Comparison of ENCODE assay signal across 8 cellular contexts in genomic region chr11:17978553-17979287, GRCh38. TPM values are rescaled to one million over a fixed set of nuclear protein-coding genes. Genes with fewer than 3 reads are reported as not detected.
DNase-seq lines count a peak whose midpoint lies in the region; ATAC-seq and TF ChIP-seq lines count a peak whose summit lies in the region.

No MANE protein-coding gene starts in this region.

- intact Hi-C loops in MCF 10A (cut with micrococcal nuclease): loop anchor here (1.0 to 5.0 kb wide), 6 partner anchors 131 to 379 kb away; no protein-coding TSS in a partner anchor
- intact Hi-C loops in thyroid gland (cut with DNase I): no loop called here

- H3K9ac ChIP-seq in NT2/D1 (ENCODE audit: insufficient read length, low read depth): no peak overlapping the region

- no TSS peak for BruUV-seq in MCF 10A (replicated peaks; lab: Mats Ljungman, UMichigan)

- TF ChIP-seq POLR2A in thyroid gland (IDR thresholded peaks at IDR 0.05): no peak

- no peaks in the 10 kb centered on the region for H3K4me1 Mint-ChIP-seq in MCF 10A (ENCODE audit: insufficient read depth, unreplicated experiment)

- CTCF ChIA-PET in MCF 10A (lab: Yijun Ruan, JAX): interaction anchor here (0.5 to 18.6 kb wide), 80 partner anchors 8 to 594 kb away, joined by 3 to 507 read pairs (median 4); partner anchors contain the start of gene KCNC1

- no peak overlapping the region for H3K27ac ChIP-seq in thyroid gland

- H3K27me3 Mint-ChIP-seq in MCF 10A (ENCODE audit: insufficient read depth, unreplicated experiment): no peaks in the 10 kb centered on the region

- H3K36me3 Mint-ChIP-seq in MCF 10A (ENCODE audit: insufficient read depth, unreplicated experiment): no peaks in the 10 kb centered on the region

- no peaks in the 10 kb centered on the region for H3K9me3 ChIP-seq in NT2/D1 (ENCODE audit: insufficient read depth, low read length)
- no peaks in the 10 kb centered on the region for H3K9me3 ChIP-seq in thyroid gland

- H3K36me3 ChIP-seq in NT2/D1 (ENCODE audit: insufficient read depth, insufficient read length, low read length) (no peaks in the 10 kb centered on the region), thyroid gland (peaks cover 0 to 4% of the 10 kb centered on the region in 2 donors)

- 57 to 68% methylated on average over 5 of the region's 5 CpGs for WGBS in thyroid gland, 2 donors

- POLR2A ChIA-PET in MCF 10A (lab: Yijun Ruan, JAX): interaction anchor here (1.3 to 1.7 kb wide), 3 partner anchors 247 to 380 kb away, joined by 3 to 9 read pairs (median 5); no protein-coding TSS in a partner anchor

- TF ChIP-seq CTCF in MCF 10A (IDR thresholded peaks at IDR 0.05; ENCODE audit: unreplicated experiment) (peak; percentile 75), thyroid gland (IDR thresholded peaks at IDR 0.05) (peak; percentile 15 to 58 (median 38))

- H3K4me3 Mint-ChIP-seq in MCF 10A (ENCODE audit: unreplicated experiment): no peak overlapping the region

- H3K4me1 ChIP-seq in NT2/D1 (ENCODE audit: insufficient read depth, insufficient read length) (no peaks in the 10 kb centered on the region), thyroid gland (no peaks in the 10 kb centered on the region)

- no peak overlapping the region for H3K4me3 ChIP-seq in NT2/D1 (ENCODE audit: insufficient read length, low read depth)
- H3K4me3 ChIP-seq in thyroid gland (replicated peaks in 1 of 3): no peak overlapping the region

- no peak overlapping the region for H3K27ac Mint-ChIP-seq in MCF 10A (ENCODE audit: low read depth, unreplicated experiment)

- no peak for ATAC-seq in GM21367 (IDR thresholded peaks at IDR 0.05; ENCODE audit: unreplicated experiment)

- DNase-seq in DMS79 treated with DMSO at 0.1 percent for 48 hours (lab: John Stamatoyannopoulos, UW): peak; percentile 39
- peak; percentile 57 for DNase-seq in HCEC 1CT
- DNase-seq in NT2/D1 (ENCODE audit: low read depth, low spot score): peak; percentile 25
- DNase-seq in MCF 10A (ENCODE audit: unreplicated experiment): peak; percentile 57
- DNase-seq in kidney glomerular epithelial cell (lab: John Stamatoyannopoulos, UW): peak; percentile 46
- DNase-seq in thyroid gland: peak; percentile 54 to 56
- DNase-seq in cortex of kidney (lab: John Stamatoyannopoulos, UW): no peak

- H3K9me3 Mint-ChIP-seq in MCF 10A (ENCODE audit: unreplicated experiment): no peaks in the 10 kb centered on the region

- H3K27me3 ChIP-seq in NT2/D1 (ENCODE audit: insufficient read depth, insufficient read length): no peaks in the 10 kb centered on the region
- no peaks in the 10 kb centered on the region for H3K27me3 ChIP-seq in thyroid gland

RNA-seq across cellular contexts. Expression of gene SERGEF, which starts 34.1 kb away (rescaled TPM):
- total RNA-seq in MCF 10A (2022) (23.4 and 26.1 TPM in 2 replicates), thyroid gland (100 to 1,000 TPM in 1 of 4 donors, 10 to 100 TPM in 3; 62.2 to 116 (median 83.5) TPM)
